14 cellular contexts compared by ENCODE assay signal in genomic region chr19:34480491-34480890, GRCh38. TPM values are rescaled to one million over a fixed set of nuclear protein-coding genes. Genes with fewer than 3 reads are reported as not detected.
A peak's percentile ranks its signal among the peaks of the same experiment; 100 is the strongest.
DNase-seq lines count a peak whose midpoint lies in the region; ATAC-seq and TF ChIP-seq lines count a peak whose summit lies in the region.
"Had no signal": no experiment of that assay in that cellular context is flagged by ENCODE, and none has a peak within 500 bp of the region (broad histone marks: within the 10 kb centered on the region; RNA-seq: fewer than 3 reads in every experiment).

No MANE protein-coding gene starts in this region.

- H3K36me3 ChIP-seq in ES-I3 (ENCODE audit: insufficient read depth, low read length) = no peaks in the 10 kb centered on the region; the same call in 1 of the 2 replicates
- H3K36me3 ChIP-seq: WERI-Rb-1 had no signal

- TF ChIP-seq CTCF in brain (conservative IDR thresholded peaks at IDR 0.05) = no peak

- peaks cover 25% of the 10 kb centered on the region for H3K4me1 Mint-ChIP-seq in brain

- peak overlapping the region in 2 of 5 experiments; percentile 64 to 82 for H3K27ac Mint-ChIP-seq in brain
- H3K27ac Mint-ChIP-seq: activated naive CD4-positive, alpha-beta T cell treated with anti-CD3 and anti-CD28 coated beads, Interleukin-2, amount 50 U/mL, for 24 hours; natural killer cell had no signal

- peak overlapping the region; percentile 75 for H3K27ac ChIP-seq in layer of hippocampus (ENCODE audit: low read depth, low read length)
- H3K27ac ChIP-seq: WERI-Rb-1 had no signal

- no peaks in the 10 kb centered on the region for H3K9me3 ChIP-seq in ES-I3 (ENCODE audit: control insufficient read depth, insufficient read depth, low read length)

- H3K36me3 Mint-ChIP-seq in brain = peaks cover 13% of the 10 kb centered on the region
- H3K36me3 Mint-ChIP-seq: activated naive CD4-positive, alpha-beta T cell treated with anti-CD3 and anti-CD28 coated beads, Interleukin-2, amount 50 U/mL, for 24 hours had no signal

- DNase-seq in sciatic nerve (ENCODE audit: low spot score) (no peak), NCI-H345 (lab: John Stamatoyannopoulos, UW) (no peak), NCI-H128 (lab: John Stamatoyannopoulos, UW; ENCODE audit: unreplicated experiment) (no peak), OCI-M2 (lab: John Stamatoyannopoulos, UW; ENCODE audit: unreplicated experiment) (no peak)
- DNase-seq: DMS79 treated with DMSO at 0.1 percent for 48 hours, KG1, natural killer cell, NCI-H187 treated with DMSO at 0.1 percent for 48 hours had no signal

- peak overlapping the region; percentile 62; the same call in 1 of the 2 replicates for H3K9ac ChIP-seq in ES-I3 (ENCODE audit: low read depth, low read length)

- intact Hi-C loops in sciatic nerve (cut with DNase I) = no loop called here

- H3K27me3 Mint-ChIP-seq in brain = peaks cover 12% of the 10 kb centered on the region

- ATAC-seq in sciatic nerve = peak; percentile 4
- no peak for ATAC-seq in GM19351 (IDR thresholded peaks at IDR 0.05; ENCODE audit: unreplicated experiment)
- ATAC-seq: natural killer cell had no signal

- H3K4me3 Mint-ChIP-seq in brain = peak overlapping the region; percentile 45 to 77 (median 56)
- H3K4me3 Mint-ChIP-seq: activated naive CD4-positive, alpha-beta T cell treated with anti-CD3 and anti-CD28 coated beads, Interleukin-2, amount 50 U/mL, for 24 hours; natural killer cell had no signal

- peaks cover 0 to 5% (median 0%) of the 10 kb centered on the region in 5 experiments for H3K9me3 Mint-ChIP-seq in brain
- H3K9me3 Mint-ChIP-seq: activated naive CD4-positive, alpha-beta T cell treated with anti-CD3 and anti-CD28 coated beads, Interleukin-2, amount 50 U/mL, for 24 hours; natural killer cell had no signal

- peaks cover 10% of the 10 kb centered on the region for H3K4me1 ChIP-seq in ES-I3 (ENCODE audit: insufficient read depth, low read length)

- H3K27me3 ChIP-seq in layer of hippocampus (ENCODE audit: control insufficient read depth, insufficient read depth, low read length) = peaks cover 8% of the 10 kb centered on the region

RNA-seq across cellular contexts. Expression of gene WTIP, which starts 1.1 kb away (rescaled TPM):
- 1.8 TPM for polyA plus RNA-seq in brain (ENCODE audit: insufficient read depth, low read depth, low replicate concordance)
- total RNA-seq in sciatic nerve = 50.1 TPM

RNA-seq across cellular contexts. Expression of gene UBA2, which starts 52.3 kb away (rescaled TPM):
- polyA plus RNA-seq in brain (ENCODE audit: insufficient read depth, low read depth, low replicate concordance) = 61.1 TPM
- total RNA-seq in sciatic nerve = 84.0 TPM
